ENCODE assay signal across 8 cellular contexts in the genomic region with DNA sequence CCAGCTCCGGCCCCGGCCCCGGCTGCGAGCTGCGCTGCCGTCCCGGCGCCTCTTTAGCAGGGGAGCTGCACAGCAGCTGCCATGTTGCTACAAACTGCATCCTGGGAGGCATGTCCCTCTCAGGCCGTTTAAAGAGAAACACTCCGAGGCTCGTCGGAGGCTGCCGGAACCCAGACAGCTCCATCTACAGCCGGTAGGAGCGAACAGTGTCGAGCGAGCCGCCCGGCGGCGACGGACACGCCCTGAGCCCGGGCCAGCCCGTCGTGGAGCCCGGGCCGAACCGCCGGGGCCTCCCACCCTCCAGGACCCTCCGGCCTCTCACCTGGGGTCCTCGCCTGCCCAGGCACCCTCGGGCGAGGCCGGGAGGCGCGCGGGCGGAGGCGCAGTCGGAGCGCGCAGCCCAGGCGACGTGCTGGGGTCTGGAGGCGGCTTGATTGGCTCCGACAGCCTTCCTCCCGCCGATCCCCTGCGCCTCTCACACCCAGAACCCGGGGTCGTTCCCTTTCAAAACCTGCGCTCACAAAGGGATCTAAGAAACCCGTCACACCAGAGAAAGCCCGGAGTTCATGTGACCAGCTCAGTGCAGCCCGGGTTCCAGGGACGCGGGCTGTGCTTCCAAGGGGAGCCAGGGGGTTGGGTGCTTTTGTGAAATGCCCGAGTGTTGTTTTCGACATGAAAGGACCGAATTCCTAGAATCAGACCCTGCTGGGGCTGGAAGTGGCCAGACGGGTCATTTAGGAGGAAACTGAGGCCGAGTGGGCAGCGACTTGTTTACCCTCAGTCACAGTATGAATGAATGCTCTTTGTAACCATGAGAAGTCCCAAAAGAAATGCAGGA. TPM values are rescaled to one million over a fixed set of nuclear protein-coding genes. Genes with fewer than 3 reads are reported as not detected.
A peak's percentile ranks its signal among the peaks of the same experiment; 100 is the strongest.
DNase-seq lines count a peak whose midpoint lies in the region; ATAC-seq, FAIRE-seq and TF ChIP-seq lines count a peak whose summit lies in the region.

A gene (minus strand): TSS at position 570 of the 838 bp plus-strand sequence. CDS start 5,040 bp downstream, outside the sequence.

- H3K4me1 Mint-ChIP-seq in T-helper 17 cell: peaks cover 21% of the 10 kb centered on the region

- H3K4me3 Mint-ChIP-seq in T-helper 17 cell: peak within 1 kb of the TSS; percentile 86

- peak; percentile 85 for FAIRE-seq in GM12891 (lab: Jason Lieb, UNC)

- ATAC-seq in HG02642 (IDR thresholded peaks at IDR 0.05; ENCODE audit: poor library complexity, unreplicated experiment) (peak; percentile 95), T-helper 17 cell (peak; percentile 99)

- no peak within 1 kb of the TSS for H3K27ac Mint-ChIP-seq in T-helper 17 cell

- peaks cover 14% of the 10 kb centered on the region for H3K27me3 Mint-ChIP-seq in T-helper 17 cell

- peak; percentile 81 for TF ChIP-seq POLR2A in GM12891 (IDR thresholded peaks at IDR 0.05; ENCODE audit: low read depth, low read length)

- H3K9me3 ChIP-seq in T-helper 17 cell (ENCODE audit: control insufficient read depth, low read length, poor library complexity, severe bottlenecking): peaks cover 3% of the 10 kb centered on the region

- no peaks in the 10 kb centered on the region for H3K36me3 Mint-ChIP-seq in T-helper 17 cell (ENCODE audit: low read depth)

- DNase-seq in GM12891 (ENCODE audit: insufficient read length, low spot score) (peak; percentile 91), NCI-H1105 (lab: John Stamatoyannopoulos, UW) (peak; percentile 55), T-helper 17 cell (peak; percentile 63 to 72 (median 66)), anterior cingulate cortex (lab: John Stamatoyannopoulos, UW) (peak in 57 of 58 donors; percentile 19 to 90 (median 65)), hepatic stellate cell (ENCODE audit: low spot score) (peak; percentile 95), retina (peak; percentile 89), cortex of kidney (lab: John Stamatoyannopoulos, UW) (no peak)

TF ChIP-seq in GM12891, 5 proteins besides CTCF, POLR2A, EP300 and RAD21:
- TF ChIP-seq SPI1 (IDR thresholded peaks at IDR 0.05; ENCODE audit: low read depth, low read length): no peak
- TF ChIP-seq TAF1 (IDR thresholded peaks at IDR 0.05; ENCODE audit: low read depth, low read length): peak; percentile 86
- peak; percentile 59; the same call in 1 of the 2 replicates for TF ChIP-seq POLR2AphosphoS5 (IDR thresholded peaks at IDR 0.05; ENCODE audit: low read depth, low read length)

RNA-seq across cellular contexts. Expression of the gene that starts here (rescaled TPM):
- polyA plus RNA-seq in GM12891 (2012; ENCODE audit: low read depth, missing spikeins): 6.1 TPM
- 10 to 100 TPM; 12.7 to 16.5 TPM for total RNA-seq in T-helper 17 cell
